In the genomic region with DNA sequence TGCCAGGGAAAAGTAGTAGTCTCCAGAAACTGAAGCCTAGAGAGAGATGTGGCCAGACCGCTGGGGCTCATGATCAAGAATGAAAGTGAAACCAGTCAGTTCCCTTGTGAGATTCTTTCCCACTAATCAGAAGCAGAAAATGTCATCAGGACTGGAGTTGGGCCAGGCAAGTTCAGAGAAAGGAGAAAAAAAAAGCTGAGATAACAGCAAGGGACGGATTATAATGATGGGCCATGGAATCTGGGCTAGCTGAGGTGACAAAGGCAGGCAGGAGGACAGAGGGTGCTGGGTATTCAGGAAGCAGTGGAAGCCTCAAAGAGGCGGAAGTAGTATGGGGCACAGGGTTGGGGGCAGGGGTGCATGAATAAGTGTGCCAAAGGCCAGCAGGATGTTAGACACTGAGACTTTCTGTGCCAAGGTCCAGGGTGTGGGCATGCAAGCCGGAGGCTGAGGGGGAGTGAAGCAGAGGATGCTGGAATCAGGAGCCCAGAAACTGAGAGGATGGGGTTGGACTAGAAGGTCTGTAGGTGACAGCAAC, we compare ENCODE assay signal across 8 cellular contexts. TPM values are rescaled to one million over a fixed set of nuclear protein-coding genes. Genes with fewer than 3 reads are reported as not detected.
DNase-seq lines count a peak whose midpoint lies in the region; ATAC-seq and TF ChIP-seq lines count a peak whose summit lies in the region.

No MANE protein-coding gene starts in this region.

- H3K4me3 Mint-ChIP-seq in activated CD4-positive, alpha-beta T cell treated with anti-CD3 and anti-CD28 coated beads for 36 hours: peak overlapping the region; percentile 79
- H3K4me3 Mint-ChIP-seq in mesothelial cell of epicardium: peak overlapping the region; percentile 45

- H3K36me3 Mint-ChIP-seq in activated CD4-positive, alpha-beta T cell treated with anti-CD3 and anti-CD28 coated beads for 36 hours (ENCODE audit: low read depth): peaks cover 28% of the 10 kb centered on the region
- H3K36me3 Mint-ChIP-seq in mesothelial cell of epicardium: peaks cover 1% of the 10 kb centered on the region

- H3K27ac ChIP-seq in substantia nigra (ENCODE audit: low read depth, low read length, poor library complexity, severe bottlenecking): peak overlapping the region; percentile 61

- intact Hi-C loops in activated CD4-positive, alpha-beta T cell treated with anti-CD3 and anti-CD28 coated beads for 36 hours (cut with DNase I, micrococcal nuclease): loop anchor here (1.0 to 10.0 kb wide), 5 partner anchors 64 to 1840 kb away; a partner anchor contains a TSS

- peak overlapping the region; percentile 96 for H3K27ac Mint-ChIP-seq in activated CD4-positive, alpha-beta T cell treated with anti-CD3 and anti-CD28 coated beads for 36 hours
- peak overlapping the region; percentile 73 for H3K27ac Mint-ChIP-seq in mesothelial cell of epicardium

- CTCF ChIA-PET in activated CD4-positive, alpha-beta T cell treated with anti-CD3 and anti-CD28 coated beads for 36 hours (lab: Charles Lee): interaction anchor here (0.6 kb wide), 1 partner anchor 91 kb away, joined by 3 read pairs; no protein-coding TSS in a partner anchor

- no peak for TF ChIP-seq CTCF in mesothelial cell of epicardium (IDR thresholded peaks at IDR 0.05; ENCODE audit: unreplicated experiment)

- no peaks in the 10 kb centered on the region for H3K9me3 Mint-ChIP-seq in activated CD4-positive, alpha-beta T cell treated with anti-CD3 and anti-CD28 coated beads for 36 hours (ENCODE audit: low read depth)
- peaks cover 10% of the 10 kb centered on the region for H3K9me3 Mint-ChIP-seq in mesothelial cell of epicardium

- POLR2A ChIA-PET in activated CD4-positive, alpha-beta T cell treated with anti-CD3 and anti-CD28 coated beads for 36 hours (lab: Charles Lee): no interaction called here

- H3K27me3 Mint-ChIP-seq in activated CD4-positive, alpha-beta T cell treated with anti-CD3 and anti-CD28 coated beads for 36 hours: no peaks in the 10 kb centered on the region
- H3K27me3 Mint-ChIP-seq in mesothelial cell of epicardium (ENCODE audit: low read depth): no peaks in the 10 kb centered on the region

- DNase-seq in AG08396 (ENCODE audit: low spot score) (peak; percentile 74), Kasumi-1 (lab: John Stamatoyannopoulos, UW) (peak; percentile 60 to 70), dermis microvascular lymphatic vessel endothelial cell (ENCODE audit: low read depth in 2 of 2) (peak; percentile 30 to 54), mesothelial cell of epicardium (ENCODE audit: low spot score in 2 of 2, unreplicated experiment in 2 of 2) (no peak), substantia nigra (lab: John Stamatoyannopoulos, UW) (peak in 35 of 49 donors; percentile 0 to 70 (median 16)), NCI-H82 treated with DMSO at 0.1 percent for 48 hours (lab: John Stamatoyannopoulos, UW; ENCODE audit: unreplicated experiment) (no peak)
- peak; percentile 59 for DNase-seq in activated CD4-positive, alpha-beta T cell treated with anti-CD3 and anti-CD28 coated beads for 36 hours

- peak; percentile 45 for ATAC-seq in GM18909 (IDR thresholded peaks at IDR 0.05; ENCODE audit: poor library complexity, unreplicated experiment)
- peak; percentile 49 for ATAC-seq in activated CD4-positive, alpha-beta T cell treated with anti-CD3 and anti-CD28 coated beads for 36 hours

- peaks cover 29% of the 10 kb centered on the region for H3K4me1 Mint-ChIP-seq in activated CD4-positive, alpha-beta T cell treated with anti-CD3 and anti-CD28 coated beads for 36 hours
- peaks cover 19% of the 10 kb centered on the region for H3K4me1 Mint-ChIP-seq in mesothelial cell of epicardium

RNA-seq across cellular contexts. Expression of a gene that starts 2.5 kb away (rescaled TPM):
- total RNA-seq in activated CD4-positive, alpha-beta T cell treated with anti-CD3 and anti-CD28 coated beads for 36 hours: 10 to 100 TPM; 15.8 to 20.5 TPM
- 8.0 and 9.0 TPM in 2 replicates for total RNA-seq in dermis microvascular lymphatic vessel endothelial cell
- 8.9 to 10.2 TPM (median 10.2 TPM) in 3 replicates for total RNA-seq in mesothelial cell of epicardium

RNA-seq across cellular contexts. Expression of a gene that starts 21.7 kb away (rescaled TPM):
- total RNA-seq in activated CD4-positive, alpha-beta T cell treated with anti-CD3 and anti-CD28 coated beads for 36 hours: not detected
- not detected in 2 replicates for total RNA-seq in dermis microvascular lymphatic vessel endothelial cell
- total RNA-seq in mesothelial cell of epicardium: not detected in 3 replicates

Comparison
In these comparisons a context has a peak if more than half of its experiments do, and no peak if none do; other contexts are left out.
1. DNase-seq: peak in AG08396 (single experiment), Kasumi-1 (2 of 2), activated CD4-positive, alpha-beta T cell treated with anti-CD3 and anti-CD28 coated beads for 36 hours (single experiment), dermis microvascular lymphatic vessel endothelial cell (2 of 2) and substantia nigra (35 of 49); none in mesothelial cell of epicardium (0 of 2) and NCI-H82 treated with DMSO at 0.1 percent for 48 hours (single experiment).